ENCODE assay signal across 20 cellular contexts in the genomic region with DNA sequence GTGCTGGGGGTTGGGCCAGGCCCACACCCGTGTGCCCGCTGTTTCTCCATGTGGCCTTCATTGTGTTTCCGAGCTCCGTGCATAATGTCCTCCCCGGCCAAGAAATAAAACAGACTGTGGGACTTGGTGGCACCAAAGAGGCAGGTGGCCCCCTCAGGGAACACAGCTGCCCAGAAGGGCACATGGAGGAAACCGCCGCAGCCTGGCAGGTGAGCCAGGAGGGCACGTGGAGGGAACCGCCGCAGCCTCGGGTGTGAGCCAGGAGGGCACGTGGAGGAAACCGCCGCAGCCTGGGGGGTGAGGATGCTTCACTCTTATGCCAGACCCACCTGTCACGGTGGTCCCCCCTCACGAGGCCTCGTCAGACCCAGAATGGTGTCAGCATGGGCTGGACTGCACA.
DNase-seq lines count a peak whose midpoint lies in the region; ATAC-seq lines count a peak whose summit lies in the region.
"Had no signal": no experiment of that assay in that cellular context is flagged by ENCODE, and none has a peak within 500 bp of the region (broad histone marks: within the 10 kb centered on the region; RNA-seq: fewer than 3 reads in every experiment).

No MANE protein-coding gene starts in this region.

- no peak overlapping the region for H3K4me3 ChIP-seq in neuronal stem cell (ENCODE audit: low read length in 2 of 2)
- H3K4me3 ChIP-seq: A549; BLaER1 treated with 17β-estradiol and CSF1 and Interleukin-3, amounts not matched to agents 10 nM and 100 nM; GM12878 had no signal

- no peak overlapping the region for H3K27ac ChIP-seq in neuronal stem cell (replicated peaks; ENCODE audit: low read length)
- H3K27ac ChIP-seq: 22Rv1; A549; BLaER1 treated with 17β-estradiol and CSF1 and Interleukin-3, amounts not matched to agents 10 nM and 100 nM; C4-2B had no signal

- H2AFZ ChIP-seq in neuronal stem cell (ENCODE audit: low read length), result no peak overlapping the region

- no peak overlapping the region for H3K4ac ChIP-seq in neuronal stem cell (ENCODE audit: low read length)

- H2BK12ac ChIP-seq in neuronal stem cell (ENCODE audit: low read length), result no peak overlapping the region

- no peak overlapping the region for H4K91ac ChIP-seq in neuronal stem cell (ENCODE audit: low read depth, low read length, poor library complexity)

- no peak overlapping the region for H2BK5ac ChIP-seq in neuronal stem cell (ENCODE audit: low read length)

- H2AK5ac ChIP-seq in neuronal stem cell (ENCODE audit: low read depth, low read length), result peak overlapping the region; percentile 60

- H3K4me1 ChIP-seq in neuronal stem cell (ENCODE audit: control insufficient read depth in 2 of 2, insufficient read depth in 1 of 2, low read depth in 1 of 2, low read length in 2 of 2), result peaks cover 0 to 6% of the 10 kb centered on the region in 2 donors
- H3K4me1 ChIP-seq: A549, Caco-2 had no signal

- H3K14ac ChIP-seq in neuronal stem cell (ENCODE audit: low read length), result peak overlapping the region; percentile 82

- H3K36me3 ChIP-seq in neuronal stem cell (replicated peaks in 1 of 2; ENCODE audit: control insufficient read depth in 2 of 2, insufficient read depth in 2 of 2, low read length in 2 of 2), result no peaks in the 10 kb centered on the region
- H3K36me3 ChIP-seq: BLaER1 treated with 17β-estradiol and CSF1 and Interleukin-3, amounts not matched to agents 10 nM and 100 nM had no signal

- H3K9ac ChIP-seq in neuronal stem cell (ENCODE audit: low read depth, low read length, poor library complexity), result peak overlapping the region; percentile 35
- H3K9ac ChIP-seq: BLaER1 treated with 17β-estradiol and CSF1 and Interleukin-3, amounts not matched to agents 10 nM and 100 nM had no signal

- H3K27me3 ChIP-seq in neuronal stem cell (ENCODE audit: control insufficient read depth in 3 of 3, insufficient read depth in 3 of 3, low read depth in 1 of 3, low read length in 3 of 3), result peaks cover 0 to 6% (median 2%) of the 10 kb centered on the region in 3 experiments
- H3K27me3 ChIP-seq: BLaER1 treated with 17β-estradiol and CSF1 and Interleukin-3, amounts not matched to agents 10 nM and 100 nM had no signal

- ATAC-seq in left cardiac atrium, result no peak
- peak; percentile 17 for ATAC-seq in sciatic nerve
- no peak for ATAC-seq in HG02885 (IDR thresholded peaks at IDR 0.05; ENCODE audit: poor library complexity, unreplicated experiment)
- ATAC-seq: CD8-positive, alpha-beta T cell; GM12878 had no signal

- H3K9me3 ChIP-seq in neuronal stem cell (replicated peaks in 1 of 2; ENCODE audit: control insufficient read depth in 2 of 2, insufficient read depth in 1 of 2, low read depth in 1 of 2, low read length in 2 of 2), result no peaks in the 10 kb centered on the region
- H3K9me3 ChIP-seq: A549, Caco-2 had no signal

- no peak overlapping the region for H2BK120ac ChIP-seq in neuronal stem cell (ENCODE audit: low read depth, low read length)

- no peak overlapping the region for H3K23ac ChIP-seq in neuronal stem cell (ENCODE audit: low read depth, low read length, poor library complexity)

- no peak overlapping the region for H3K4me2 ChIP-seq in neuronal stem cell (ENCODE audit: insufficient read depth, low read length, poor library complexity, severe bottlenecking)
- H3K4me2 ChIP-seq: A549; BLaER1 treated with 17β-estradiol and CSF1 and Interleukin-3, amounts not matched to agents 10 nM and 100 nM had no signal

- peak overlapping the region; percentile 19 for H2BK15ac ChIP-seq in neuronal stem cell (ENCODE audit: low read length)

- peaks cover 1% of the 10 kb centered on the region for H3K79me1 ChIP-seq in neuronal stem cell (ENCODE audit: low read depth, low read length)

- H3K18ac ChIP-seq in neuronal stem cell (ENCODE audit: low read length), result peak overlapping the region; percentile 35

- no peak overlapping the region for H4K8ac ChIP-seq in neuronal stem cell (ENCODE audit: low read depth, low read length)

- no CpG with 5 or more reads among the region's 17 CpGs for WGBS in neuronal stem cell (ENCODE audit: extremely low coverage in 2 of 2, insufficient read length in 2 of 2, insufficient replicate concordance in 1 of 2), 2 donors

- peak; percentile 67 for DNase-seq in cardiac septum (ENCODE audit: low spot score)
- DNase-seq in left cardiac atrium, result no peak
- DNase-seq in neuronal stem cell (ENCODE audit: low spot score), result no peak
- DNase-seq in sciatic nerve (ENCODE audit: low spot score), result no peak
- DNase-seq in LoVo (ENCODE audit: low spot score), result no peak
- DNase-seq in activated effector memory CD4-positive, alpha-beta T cell treated with anti-CD3 and anti-CD28 coated beads, Interleukin-2, amount 50 U/mL, for 16 hours, result no peak
- DNase-seq: AML-193; Caco-2; Calu3; CD4-positive, alpha-beta T cell; CD8-positive, alpha-beta T cell; DMS79 treated with DMSO at 0.1 percent for 48 hours; EL; GDM1 had no signal

- intact Hi-C loops in cardiac septum (cut with DNase I), result no loop called here
- intact Hi-C loops in left cardiac atrium (cut with DNase I), result no loop called here
- intact Hi-C loops in sciatic nerve (cut with DNase I), result no loop called here
